ENCODE assay signal across 8 cellular contexts in the genomic region with DNA sequence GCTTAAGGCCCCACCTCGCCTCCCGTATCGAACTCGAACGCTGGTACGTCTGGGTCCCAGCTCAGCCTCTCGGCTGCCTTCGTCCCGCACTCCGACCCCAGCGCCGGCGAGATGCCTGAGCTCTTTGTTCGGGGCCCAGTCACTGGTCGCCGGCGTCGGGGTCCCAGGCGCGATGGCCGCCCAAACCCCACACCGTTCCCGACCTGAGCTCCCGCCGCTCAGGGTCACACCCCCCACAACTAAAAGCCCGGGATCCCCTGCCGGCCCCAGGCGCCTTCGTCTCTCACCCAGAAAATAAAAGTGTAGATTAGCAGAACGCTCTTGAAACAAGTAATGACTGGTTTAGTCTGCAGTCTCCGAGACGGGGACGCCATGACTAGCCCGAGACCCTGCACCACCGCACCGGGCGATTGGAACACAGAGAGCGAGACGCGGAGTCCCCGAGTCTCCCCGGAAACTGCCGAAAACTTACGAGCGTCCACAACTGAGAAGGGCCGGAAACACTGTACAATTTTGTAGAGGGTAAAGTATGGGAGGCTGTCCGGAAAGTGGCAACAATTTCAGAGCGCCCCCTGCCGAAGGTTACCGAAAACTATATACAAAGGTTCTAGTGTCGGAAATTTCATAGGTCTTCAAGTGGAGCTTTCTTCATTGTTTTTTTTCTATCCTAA. TPM values are rescaled to one million over a fixed set of nuclear protein-coding genes. Genes with fewer than 3 reads are reported as not detected.
DNase-seq lines count a peak whose midpoint lies in the region; ATAC-seq and TF ChIP-seq lines count a peak whose summit lies in the region.

A gene with protein sequence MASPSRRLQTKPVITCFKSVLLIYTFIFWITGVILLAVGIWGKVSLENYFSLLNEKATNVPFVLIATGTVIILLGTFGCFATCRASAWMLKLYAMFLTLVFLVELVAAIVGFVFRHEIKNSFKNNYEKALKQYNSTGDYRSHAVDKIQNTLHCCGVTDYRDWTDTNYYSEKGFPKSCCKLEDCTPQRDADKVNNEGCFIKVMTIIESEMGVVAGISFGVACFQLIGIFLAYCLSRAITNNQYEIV (minus strand): TSS at position 486 of the 671 bp plus-strand sequence. CDS start 112 bp downstream, at position 374.

- intact Hi-C loops in heart left ventricle (cut with DNase I) = loop anchor here in 3 of 10 donors (5.0 to 10.0 kb wide), 2 partner anchors 122 to 189 kb away; no protein-coding TSS in a partner anchor

- no peak within 1 kb of the TSS for H3K4me3 ChIP-seq in CD4-positive, CD25-positive, alpha-beta regulatory T cell (ENCODE audit: low read depth, low read length)
- peak within 1 kb of the TSS; percentile 83 for H3K4me3 ChIP-seq in HUES6 (ENCODE audit: low read depth, low read length)
- peak within 1 kb of the TSS; percentile 81 for H3K4me3 ChIP-seq in adipocyte (ENCODE audit: low read length)
- peak within 1 kb of the TSS; percentile 46 to 82 (median 63) for H3K4me3 ChIP-seq in heart left ventricle
- H3K4me3 ChIP-seq in parathyroid adenoma (ENCODE audit: low read depth, low read length) = peak within 1 kb of the TSS; percentile 80
- peak within 1 kb of the TSS; percentile 74 for H3K4me3 ChIP-seq in thoracic aorta

- H3K79me2 ChIP-seq in parathyroid adenoma = no peaks in the 10 kb centered on the region

- H3K4me3 Mint-ChIP-seq in CD4-positive, CD25-positive, alpha-beta regulatory T cell = peak within 1 kb of the TSS; percentile 74 to 94 (median 90)

- in situ Hi-C loops in SK-MEL-5 (cut with HindIII; ENCODE audit: low pct_unique_long_range_greater_than_20kb, low sequenced_read_pairs) = no loop called here

- peaks cover 0 to 13% (median 0%) of the 10 kb centered on the region in 4 donors for H3K4me1 Mint-ChIP-seq in CD4-positive, CD25-positive, alpha-beta regulatory T cell

- peak within 1 kb of the TSS; percentile 89 for H2AFZ ChIP-seq in parathyroid adenoma

- peak within 1 kb of the TSS; percentile 98 for H3K9ac ChIP-seq in HUES6 (ENCODE audit: low read length)
- peak within 1 kb of the TSS; percentile 88 for H3K9ac ChIP-seq in adipocyte (ENCODE audit: low read length)
- peak within 1 kb of the TSS; percentile 11 for H3K9ac ChIP-seq in parathyroid adenoma

- peaks cover 0 to 5% (median 0%) of the 10 kb centered on the region in 7 donors for H3K9me3 Mint-ChIP-seq in CD4-positive, CD25-positive, alpha-beta regulatory T cell

- DNase-seq in CD4-positive, CD25-positive, alpha-beta regulatory T cell = peak; percentile 40 to 73 (median 69)
- DNase-seq in SK-MEL-5 (ENCODE audit: low read depth, low spot score) = peak; percentile 94
- DNase-seq in adipocyte (ENCODE audit: low read depth) = peak; percentile 93
- peak; percentile 71 to 85 (median 77) for DNase-seq in heart left ventricle
- DNase-seq in thoracic aorta (ENCODE audit: low spot score) = no peak

- H3K27ac Mint-ChIP-seq in CD4-positive, CD25-positive, alpha-beta regulatory T cell = peak within 1 kb of the TSS in 2 of 3 donors; percentile 73 to 89

- ATAC-seq in CD4-positive, CD25-positive, alpha-beta regulatory T cell (ENCODE audit: low read depth in 2 of 2) = peak; percentile 91 to 96
- ATAC-seq in GM21360 (IDR thresholded peaks at IDR 0.05; ENCODE audit: unreplicated experiment) (peak; percentile 99), heart left ventricle (peak; percentile 97 to 99 (median 98)), thoracic aorta (ENCODE audit: insufficient number of reproducible peaks, low FRiP score, low read depth) (peak; percentile 65)

- peak within 1 kb of the TSS; percentile 56 for H3K4me2 ChIP-seq in parathyroid adenoma (ENCODE audit: low read length)

- no peak within 1 kb of the TSS for H3K27ac ChIP-seq in CD4-positive, CD25-positive, alpha-beta regulatory T cell (ENCODE audit: insufficient read depth, low read length, poor library complexity, severe bottlenecking)
- peak within 1 kb of the TSS; percentile 91 for H3K27ac ChIP-seq in HUES6 (ENCODE audit: low read depth, low read length)
- peak within 1 kb of the TSS in 9 of 12 donors; percentile 39 to 74 (median 62) for H3K27ac ChIP-seq in heart left ventricle
- peak within 1 kb of the TSS; percentile 72 for H3K27ac ChIP-seq in parathyroid adenoma
- peak within 1 kb of the TSS; percentile 56 to 59 for H3K27ac ChIP-seq in thoracic aorta

- WGBS in heart left ventricle, 4 donors = 2 to 27% (median 13%) methylated on average over 33 to 51 of the region's 51 CpGs

- H3K4me1 ChIP-seq in CD4-positive, CD25-positive, alpha-beta regulatory T cell (ENCODE audit: control insufficient read depth, insufficient read depth, low read length, poor library complexity, severe bottlenecking) = no peaks in the 10 kb centered on the region
- peaks cover 3% of the 10 kb centered on the region; the same call in 1 of the 2 replicates for H3K4me1 ChIP-seq in HUES6 (ENCODE audit: control insufficient read depth, insufficient read depth, low read length)
- peaks cover 6% of the 10 kb centered on the region for H3K4me1 ChIP-seq in adipocyte (ENCODE audit: control insufficient read depth, insufficient read depth, low read length)
- peaks cover 0 to 4% (median 0%) of the 10 kb centered on the region in 12 donors for H3K4me1 ChIP-seq in heart left ventricle
- peaks cover 2% of the 10 kb centered on the region for H3K4me1 ChIP-seq in parathyroid adenoma
- peaks cover 0 to 6% of the 10 kb centered on the region in 2 donors for H3K4me1 ChIP-seq in thoracic aorta (ENCODE audit: control insufficient read depth in 1 of 2, low read depth in 2 of 2)

- H3K27me3 Mint-ChIP-seq in CD4-positive, CD25-positive, alpha-beta regulatory T cell = peaks cover 14% of the 10 kb centered on the region

- H3K36me3 ChIP-seq in CD4-positive, CD25-positive, alpha-beta regulatory T cell (ENCODE audit: control insufficient read depth, insufficient read depth, low read length) = no peaks in the 10 kb centered on the region
- H3K36me3 ChIP-seq in HUES6 (ENCODE audit: control insufficient read depth, insufficient read depth, low read length) = peaks cover 26% of the 10 kb centered on the region
- H3K36me3 ChIP-seq in adipocyte (ENCODE audit: control insufficient read depth, insufficient read depth, low read length, severe bottlenecking) = peaks cover 4% of the 10 kb centered on the region
- H3K36me3 ChIP-seq in heart left ventricle = peaks cover 0 to 23% (median 0%) of the 10 kb centered on the region in 9 donors
- no peaks in the 10 kb centered on the region for H3K36me3 ChIP-seq in parathyroid adenoma (ENCODE audit: control insufficient read depth, insufficient read depth, low read length)
- H3K36me3 ChIP-seq in thoracic aorta = no peaks in the 10 kb centered on the region

- no peaks in the 10 kb centered on the region for H3K27me3 ChIP-seq in CD4-positive, CD25-positive, alpha-beta regulatory T cell (ENCODE audit: control insufficient read depth, insufficient read depth, low read length)
- peaks cover 4% of the 10 kb centered on the region; the same call in 1 of the 2 replicates for H3K27me3 ChIP-seq in HUES6 (ENCODE audit: control insufficient read depth, insufficient read depth, low read length)
- peaks cover 8% of the 10 kb centered on the region for H3K27me3 ChIP-seq in adipocyte (replicated peaks; ENCODE audit: control insufficient read depth, insufficient read depth, low read length)
- H3K27me3 ChIP-seq in heart left ventricle = peaks cover 0 to 45% (median 0%) of the 10 kb centered on the region in 9 donors
- H3K27me3 ChIP-seq in parathyroid adenoma (ENCODE audit: control insufficient read depth, insufficient read depth, low read length) = no peaks in the 10 kb centered on the region
- H3K27me3 ChIP-seq in thoracic aorta (replicated peaks; ENCODE audit: insufficient read depth) = no peaks in the 10 kb centered on the region

- no peak for TF ChIP-seq POLR2A in heart left ventricle (IDR thresholded peaks at IDR 0.05)

- H3K9me3 ChIP-seq in CD4-positive, CD25-positive, alpha-beta regulatory T cell (ENCODE audit: control insufficient read depth in 2 of 2, low read length in 2 of 2) = no peaks in the 10 kb centered on the region
- H3K9me3 ChIP-seq in HUES6 (ENCODE audit: control insufficient read depth, insufficient read depth, low read depth, low read length) (no peaks in the 10 kb centered on the region), adipocyte (ENCODE audit: control insufficient read depth, low read length) (no peaks in the 10 kb centered on the region), heart left ventricle (no peaks in the 10 kb centered on the region), parathyroid adenoma (ENCODE audit: control insufficient read depth, low read length) (no peaks in the 10 kb centered on the region), thoracic aorta (no peaks in the 10 kb centered on the region)

- peak; percentile 16 to 64 (median 48) for TF ChIP-seq CTCF in heart left ventricle (IDR thresholded peaks at IDR 0.05)
- TF ChIP-seq CTCF in parathyroid adenoma (IDR thresholded peaks at IDR 0.05) = peak; percentile 32
- TF ChIP-seq CTCF in thoracic aorta (IDR thresholded peaks at IDR 0.05) = peak; percentile 35

- no peaks in the 10 kb centered on the region for H3K36me3 Mint-ChIP-seq in CD4-positive, CD25-positive, alpha-beta regulatory T cell

RNA-seq across cellular contexts. Expression of the gene that starts here (rescaled TPM):
- 0.17 TPM for total RNA-seq in CD4-positive, CD25-positive, alpha-beta regulatory T cell
- polyA plus RNA-seq in CD4-positive, CD25-positive, alpha-beta regulatory T cell = 1 to 10 TPM in 2 of 4 donors, under 1 TPM in 2; 0.41 to 4.2 (median 1.8) TPM
- 54.1 and 56.0 TPM in 2 replicates for total RNA-seq in SK-MEL-5 (2014; rRNA removed; shearing (Covaris generic))
- 33.4 and 37.6 TPM in 2 replicates for polyA plus RNA-seq in SK-MEL-5 (2015; cell fraction: cytosol; rRNA removed)
- 10.9 and 13.3 TPM in 2 replicates for polyA plus RNA-seq in SK-MEL-5 (2015; cell fraction: nucleus; rRNA removed)
- total RNA-seq in heart left ventricle (1 to 10 TPM; 3.2 to 9.0 (median 6.0) TPM), thoracic aorta (10 to 100 TPM in 1 of 2 donors, 1 to 10 TPM in 1; 7.2 to 13.0 TPM)
- polyA plus RNA-seq in heart left ventricle = 1 to 10 TPM; 5.1 to 5.3 TPM

Comparison
In these comparisons a context has a peak if more than half of its experiments do, and no peak if none do; other contexts are left out.
1. H3K9ac ChIP-seq: peak in every context shown above with its lines; median percentile 98 in HUES6; 88 in adipocyte; 11 in parathyroid adenoma.